Comparison of ENCODE assay signal across 8 cellular contexts in genomic region chr9:33288828-33289483, GRCh38. TPM values are rescaled to one million over a fixed set of nuclear protein-coding genes. Genes with fewer than 3 reads are reported as not detected.
DNase-seq lines count a peak whose midpoint lies in the region; ATAC-seq and TF ChIP-seq lines count a peak whose summit lies in the region.

No MANE protein-coding gene starts in this region.

- H2AFZ ChIP-seq in HCT116 (ENCODE audit: low read depth, low read length, poor library complexity, severe bottlenecking) = no peak overlapping the region

- peaks cover 2% of the 10 kb centered on the region for H3K27me3 Mint-ChIP-seq in activated CD8-positive, alpha-beta memory T cell treated with anti-CD3 and anti-CD28 coated beads, Interleukin-2, amount 10 ng/mL, durations not matched to agents 7 days and 5 days
- no peaks in the 10 kb centered on the region for H3K27me3 Mint-ChIP-seq in stimulated activated memory B cell treated with anti-CD40 and anti-IgM and Interleukin-4, amounts not matched to agents 10 μg/mL and 1 μg/mL and 100 μg/mL, for 72 hours

- H3K4me2 ChIP-seq in HCT116 (ENCODE audit: low read length) = peak overlapping the region; percentile 83

- no peaks in the 10 kb centered on the region for H3K9me3 ChIP-seq in HCT116 (ENCODE audit: control insufficient read depth in 1 of 2, insufficient read depth in 1 of 2, low read depth in 1 of 2, low read length in 2 of 2)
- H3K9me3 ChIP-seq in iPS-20b (ENCODE audit: insufficient read depth, low read depth, low read length) = no peaks in the 10 kb centered on the region

- CTCF ChIA-PET in HCT116 (lab: Charles Lee) = interaction anchor here (1.2 to 1.4 kb wide), 2 partner anchors 164 to 335 kb away, joined by 3 read pairs; no protein-coding TSS in a partner anchor
- CTCF ChIA-PET in activated CD8-positive, alpha-beta memory T cell treated with anti-CD3 and anti-CD28 coated beads, Interleukin-2, amount 10 ng/mL, durations not matched to agents 7 days and 5 days (lab: Charles Lee) = interaction anchor here (2.2 kb wide), 1 partner anchor 17 kb away, joined by 9 read pairs; no protein-coding TSS in a partner anchor

- peaks cover 36% of the 10 kb centered on the region for H3K36me3 Mint-ChIP-seq in activated CD8-positive, alpha-beta memory T cell treated with anti-CD3 and anti-CD28 coated beads, Interleukin-2, amount 10 ng/mL, durations not matched to agents 7 days and 5 days
- peaks cover 19% of the 10 kb centered on the region for H3K36me3 Mint-ChIP-seq in stimulated activated memory B cell treated with anti-CD40 and anti-IgM and Interleukin-4, amounts not matched to agents 10 μg/mL and 1 μg/mL and 100 μg/mL, for 72 hours

- TF ChIP-seq POLR2A in HCT116 (IDR thresholded peaks at IDR 0.05; ENCODE audit: borderline replicate concordance, extremely low read depth, insufficient read depth, insufficient read length) = no peak

- peaks cover 37% of the 10 kb centered on the region for H3K79me2 ChIP-seq in HCT116 (ENCODE audit: insufficient read depth, low read length)

- TF ChIP-seq CTCF in HCT116 (IDR thresholded peaks at IDR 0.05 in 2 of 3, conservative IDR thresholded peaks at IDR 0.05 in 1 of 3; ENCODE audit: borderline replicate concordance in 1 of 3, insufficient read depth in 1 of 3, low read depth in 2 of 3, low read length in 2 of 3) = no peak

- peak overlapping the region; percentile 100 for H3K27ac Mint-ChIP-seq in activated CD8-positive, alpha-beta memory T cell treated with anti-CD3 and anti-CD28 coated beads, Interleukin-2, amount 10 ng/mL, durations not matched to agents 7 days and 5 days
- peak overlapping the region; percentile 98 for H3K27ac Mint-ChIP-seq in stimulated activated memory B cell treated with anti-CD40 and anti-IgM and Interleukin-4, amounts not matched to agents 10 μg/mL and 1 μg/mL and 100 μg/mL, for 72 hours

- RAD21 ChIA-PET in HCT116 (lab: Charles Lee; ENCODE audit: low non-redundant PET in 1 of 2, low total read pairs in 2 of 2, uncharacterized antibody in 2 of 2, unreplicated experiment in 2 of 2) = no interaction called here

- H3K9ac ChIP-seq in HCT116 (ENCODE audit: low read length) (peak overlapping the region; percentile 91), iPS-20b (ENCODE audit: low read depth, low read length) (peak overlapping the region; percentile 99; the same call in 1 of the 2 replicates)

- BruUV-seq in HCT116 (replicated peaks; lab: Mats Ljungman, UMichigan) = no TSS peak

- peaks cover 5 to 22% of the 10 kb centered on the region in 2 experiments; a peak in 2 of 4 replicates for H3K4me1 ChIP-seq in HCT116 (ENCODE audit: control insufficient read depth in 1 of 2, insufficient read depth in 2 of 2, low read length in 2 of 2)
- no peaks in the 10 kb centered on the region for H3K4me1 ChIP-seq in iPS-20b (ENCODE audit: insufficient read depth, low read length)

- H3K4me3 ChIP-seq in HCT116 (replicated peaks in 1 of 2; ENCODE audit: low read depth in 1 of 2, low read length in 2 of 2) (peak overlapping the region; percentile 80 to 85), iPS-20b (ENCODE audit: low read length) (no peak overlapping the region)

- peaks cover 49% of the 10 kb centered on the region for H3K4me1 Mint-ChIP-seq in activated CD8-positive, alpha-beta memory T cell treated with anti-CD3 and anti-CD28 coated beads, Interleukin-2, amount 10 ng/mL, durations not matched to agents 7 days and 5 days
- H3K4me1 Mint-ChIP-seq in stimulated activated memory B cell treated with anti-CD40 and anti-IgM and Interleukin-4, amounts not matched to agents 10 μg/mL and 1 μg/mL and 100 μg/mL, for 72 hours = peaks cover 26% of the 10 kb centered on the region

- DNase-seq in HCT116 (ENCODE audit: low read depth, low spot score) (no peak), inferior parietal cortex (ENCODE audit: extremely low spot score) (no peak), NCI-H69 (lab: John Stamatoyannopoulos, UW) (no peak), NCI-H1048 (lab: John Stamatoyannopoulos, UW) (no peak)
- no peak for DNase-seq in activated CD8-positive, alpha-beta memory T cell treated with anti-CD3 and anti-CD28 coated beads, Interleukin-2, amount 10 ng/mL, durations not matched to agents 7 days and 5 days

- no peaks in the 10 kb centered on the region for H3K9me2 ChIP-seq in HCT116 (ENCODE audit: insufficient read depth)

- H3K27ac ChIP-seq in HCT116 (ENCODE audit: low read depth, low read length) (peak overlapping the region; percentile 83; the same call in 1 of the 2 replicates), iPS-20b (ENCODE audit: low read length) (peak overlapping the region; percentile 31)

- POLR2A ChIA-PET in HCT116 (lab: Charles Lee) = no interaction called here

- intact Hi-C loops in HCT116 (cut with micrococcal nuclease) = loop anchor here (5.0 kb wide), 1 partner anchor 433 kb away; no protein-coding TSS in a partner anchor

- H3K27me3 ChIP-seq in HCT116 (ENCODE audit: insufficient read depth, low read length) (no peaks in the 10 kb centered on the region), iPS-20b (ENCODE audit: insufficient read depth, low read length) (no peaks in the 10 kb centered on the region)

- H4K20me1 ChIP-seq in HCT116 (ENCODE audit: insufficient read depth) = no peaks in the 10 kb centered on the region

- no peak for TF ChIP-seq RAD21 in HCT116 (IDR thresholded peaks at IDR 0.05; ENCODE audit: low read depth)

- no peaks in the 10 kb centered on the region for H3K9me3 Mint-ChIP-seq in activated CD8-positive, alpha-beta memory T cell treated with anti-CD3 and anti-CD28 coated beads, Interleukin-2, amount 10 ng/mL, durations not matched to agents 7 days and 5 days (ENCODE audit: low read depth)
- H3K9me3 Mint-ChIP-seq in stimulated activated memory B cell treated with anti-CD40 and anti-IgM and Interleukin-4, amounts not matched to agents 10 μg/mL and 1 μg/mL and 100 μg/mL, for 72 hours = no peaks in the 10 kb centered on the region

- H3K4me3 Mint-ChIP-seq in activated CD8-positive, alpha-beta memory T cell treated with anti-CD3 and anti-CD28 coated beads, Interleukin-2, amount 10 ng/mL, durations not matched to agents 7 days and 5 days = no peak overlapping the region
- H3K4me3 Mint-ChIP-seq in stimulated activated memory B cell treated with anti-CD40 and anti-IgM and Interleukin-4, amounts not matched to agents 10 μg/mL and 1 μg/mL and 100 μg/mL, for 72 hours = peak overlapping the region; percentile 92

- ATAC-seq in HCT116 (no peak), HG03159 (IDR thresholded peaks at IDR 0.05; ENCODE audit: unreplicated experiment) (no peak)
- no peak for ATAC-seq in activated CD8-positive, alpha-beta memory T cell treated with anti-CD3 and anti-CD28 coated beads, Interleukin-2, amount 10 ng/mL, durations not matched to agents 7 days and 5 days
- ATAC-seq in stimulated activated memory B cell treated with anti-CD40 and anti-IgM and Interleukin-4, amounts not matched to agents 10 μg/mL and 1 μg/mL and 100 μg/mL, for 72 hours = no peak

- H3K36me3 ChIP-seq in HCT116 (ENCODE audit: control insufficient read depth in 1 of 2, insufficient read depth in 2 of 2, low read length in 2 of 2) (peaks cover 5 to 16% of the 10 kb centered on the region in 2 experiments; a peak in 2 of 4 replicates), iPS-20b (ENCODE audit: insufficient read depth, low read depth, low read length) (peaks cover 19% of the 10 kb centered on the region)

TF ChIP-seq in HCT116, 20 proteins besides CTCF, POLR2A, EP300 and RAD21 (continues in another document):
- TF ChIP-seq ZNF274 (IDR thresholded peaks at IDR 0.05; ENCODE audit: low read depth, low read length) (no peak), CEBPB (IDR thresholded peaks at IDR 0.05; ENCODE audit: low read depth) (no peak), ZFX (IDR thresholded peaks at IDR 0.05) (no peak), SIN3A (IDR thresholded peaks at IDR 0.05; ENCODE audit: low read depth) (no peak), EZH2phosphoT487 (IDR thresholded peaks at IDR 0.05; ENCODE audit: borderline replicate concordance) (no peak), REST (IDR thresholded peaks at IDR 0.05; ENCODE audit: low read depth) (no peak)

RNA-seq across cellular contexts. Expression of gene NFX1, which starts 1.4 kb away (rescaled TPM):
- total RNA-seq in HCT116 (2021; ENCODE audit: unreplicated experiment) = 31.7 TPM
- polyA plus RNA-seq in HCT116 (2012) = 19.6 and 23.2 TPM in 2 replicates
- total RNA-seq in activated CD8-positive, alpha-beta memory T cell treated with anti-CD3 and anti-CD28 coated beads, Interleukin-2, amount 10 ng/mL, durations not matched to agents 7 days and 5 days = 10 to 100 TPM; 46.3 to 48.1 TPM

RNA-seq across cellular contexts. Expression of gene CHMP5, which starts 24.1 kb away (rescaled TPM):
- total RNA-seq in HCT116 (2021; ENCODE audit: unreplicated experiment) = 61.8 TPM
- 58.1 and 63.2 TPM in 2 replicates for polyA plus RNA-seq in HCT116 (2012)
- total RNA-seq in activated CD8-positive, alpha-beta memory T cell treated with anti-CD3 and anti-CD28 coated beads, Interleukin-2, amount 10 ng/mL, durations not matched to agents 7 days and 5 days = 100 to 1,000 TPM; 114 to 130 TPM

RNA-seq across cellular contexts. Expression of gene BAG1, which starts 24.4 kb away (rescaled TPM):
- 58.2 TPM for total RNA-seq in HCT116 (2021; ENCODE audit: unreplicated experiment)
- polyA plus RNA-seq in HCT116 (2012) = 27.2 and 32.6 TPM in 2 replicates
- total RNA-seq in activated CD8-positive, alpha-beta memory T cell treated with anti-CD3 and anti-CD28 coated beads, Interleukin-2, amount 10 ng/mL, durations not matched to agents 7 days and 5 days = 10 to 100 TPM; 74.9 to 81.0 TPM

RNA-seq across cellular contexts. Expression of gene SPINK4, which starts 49.0 kb away (rescaled TPM):
- total RNA-seq in HCT116 (2021; ENCODE audit: unreplicated experiment) = not detected
- polyA plus RNA-seq in HCT116 (2012) = not detected in 2 replicates
- not detected for total RNA-seq in activated CD8-positive, alpha-beta memory T cell treated with anti-CD3 and anti-CD28 coated beads, Interleukin-2, amount 10 ng/mL, durations not matched to agents 7 days and 5 days
